Comparison of ENCODE assay signal across 27 cellular contexts in genomic region chr14:78107171-78107570, GRCh38.
"Had no signal": no experiment of that assay in that cellular context is flagged by ENCODE, and none has a peak within 500 bp of the region (broad histone marks: within the 10 kb centered on the region; RNA-seq: fewer than 3 reads in every experiment).

No MANE protein-coding gene starts in this region.

- H3K36me3 Mint-ChIP-seq: memory B cell; naive thymus-derived CD8-positive, alpha-beta T cell; stimulated activated naive B cell treated with anti-CD40 and anti-IgM and Interleukin-4, amounts not matched to agents 10 μg/mL and 1 μg/mL and 100 μg/mL, for 72 hours had no signal

- H3K4me1 Mint-ChIP-seq: memory B cell; naive thymus-derived CD8-positive, alpha-beta T cell; neural crest cell; stimulated activated naive B cell treated with anti-CD40 and anti-IgM and Interleukin-4, amounts not matched to agents 10 μg/mL and 1 μg/mL and 100 μg/mL, for 72 hours had no signal

- H3K27ac ChIP-seq: heart right ventricle, hepatocyte, left ventricle myocardium inferior, pancreas, prostate gland, skin epidermis, stomach, thoracic aorta, tibial artery, upper lobe of right lung had no signal

- H3K27me3 Mint-ChIP-seq: memory B cell; stimulated activated naive B cell treated with anti-CD40 and anti-IgM and Interleukin-4, amounts not matched to agents 10 μg/mL and 1 μg/mL and 100 μg/mL, for 72 hours had no signal

- H3K27me3 ChIP-seq: hepatocyte, pancreas, stomach, tibial artery, upper lobe of right lung had no signal

- H3K4me2 ChIP-seq: hepatocyte had no signal

- H3K4me3 ChIP-seq: heart right ventricle, hepatocyte, left ventricle myocardium inferior, pancreas, prostate gland, skin epidermis, stomach, thoracic aorta, tibial artery, upper lobe of right lung had no signal

- H3K9me3 ChIP-seq: pancreas, prostate gland, thoracic aorta, tibial artery, upper lobe of right lung had no signal

- H3K9me3 Mint-ChIP-seq: neural crest cell; stimulated activated naive B cell treated with anti-CD40 and anti-IgM and Interleukin-4, amounts not matched to agents 10 μg/mL and 1 μg/mL and 100 μg/mL, for 72 hours had no signal

- FAIRE-seq: kidney, pancreas, urothelium cell line had no signal

- ATAC-seq: heart right ventricle; naive thymus-derived CD8-positive, alpha-beta T cell; pancreas; right cardiac atrium; sciatic nerve; stimulated activated naive B cell treated with anti-CD40 and anti-IgM and Interleukin-4, amounts not matched to agents 10 μg/mL and 1 μg/mL and 100 μg/mL, for 72 hours; stimulated activated naive CD8-positive, alpha-beta T cell treated with anti-CD3 and anti-CD28 coated beads, Interleukin-15, Interleukin-2, amounts not matched to agents 100 U/mL and 50 U/mL, for 24 hours; upper lobe of right lung had no signal

- H3K36me3 ChIP-seq: heart right ventricle, left ventricle myocardium inferior, pancreas, prostate gland, stomach, thoracic aorta, tibial artery, upper lobe of right lung had no signal

- H3K27ac Mint-ChIP-seq: memory B cell; naive thymus-derived CD8-positive, alpha-beta T cell; nephron; stimulated activated naive B cell treated with anti-CD40 and anti-IgM and Interleukin-4, amounts not matched to agents 10 μg/mL and 1 μg/mL and 100 μg/mL, for 72 hours had no signal

- H3K4me1 ChIP-seq: heart right ventricle, left ventricle myocardium inferior, pancreas, prostate gland, stomach, tibial artery, upper lobe of right lung had no signal

- H3K4me3 Mint-ChIP-seq: memory B cell; naive thymus-derived CD8-positive, alpha-beta T cell; nephron; neural crest cell; stimulated activated naive B cell treated with anti-CD40 and anti-IgM and Interleukin-4, amounts not matched to agents 10 μg/mL and 1 μg/mL and 100 μg/mL, for 72 hours had no signal

- H3K79me2 ChIP-seq: hepatocyte had no signal

- DNase-seq: heart right ventricle; kidney; left ventricle myocardium inferior; naive thymus-derived CD8-positive, alpha-beta T cell; nucleus accumbens; pancreas; posterior cingulate gyrus; right cardiac atrium; stimulated activated CD4-positive, alpha-beta T cell treated with anti-CD3 and anti-CD28 coated beads, Interleukin-12 subunit alpha, Interleukin-12 subunit beta, amount 100 ng/mL, for 4 hours; stimulated activated CD4-positive, alpha-beta T cell treated with anti-CD3 and anti-CD28 coated beads, Interleukin-15, amount 100 ng/mL, for 24 hours; stimulated activated CD4-positive, alpha-beta T cell treated with anti-CD3 and anti-CD28 coated beads, Interleukin-2, amount 100 ng/mL, for 24 hours; stimulated activated CD4-positive, alpha-beta T cell treated with anti-CD3 and anti-CD28 coated beads, Interleukin-4, amount 100 ng/mL, for 1 hour; stimulated activated naive B cell treated with anti-CD40 and anti-IgM and Interleukin-4, amounts not matched to agents 10 μg/mL and 1 μg/mL and 100 μg/mL, for 72 hours; stimulated activated naive CD8-positive, alpha-beta T cell treated with anti-CD3 and anti-CD28 coated beads, Interleukin-15, Interleukin-2, amounts not matched to agents 100 U/mL and 50 U/mL, for 24 hours; stomach; tibial artery; trophoblast cell; upper lobe of right lung had no signal

- H2AFZ ChIP-seq: hepatocyte had no signal
